Comparison of ENCODE assay signal across 1 cellular context in the genomic region with DNA sequence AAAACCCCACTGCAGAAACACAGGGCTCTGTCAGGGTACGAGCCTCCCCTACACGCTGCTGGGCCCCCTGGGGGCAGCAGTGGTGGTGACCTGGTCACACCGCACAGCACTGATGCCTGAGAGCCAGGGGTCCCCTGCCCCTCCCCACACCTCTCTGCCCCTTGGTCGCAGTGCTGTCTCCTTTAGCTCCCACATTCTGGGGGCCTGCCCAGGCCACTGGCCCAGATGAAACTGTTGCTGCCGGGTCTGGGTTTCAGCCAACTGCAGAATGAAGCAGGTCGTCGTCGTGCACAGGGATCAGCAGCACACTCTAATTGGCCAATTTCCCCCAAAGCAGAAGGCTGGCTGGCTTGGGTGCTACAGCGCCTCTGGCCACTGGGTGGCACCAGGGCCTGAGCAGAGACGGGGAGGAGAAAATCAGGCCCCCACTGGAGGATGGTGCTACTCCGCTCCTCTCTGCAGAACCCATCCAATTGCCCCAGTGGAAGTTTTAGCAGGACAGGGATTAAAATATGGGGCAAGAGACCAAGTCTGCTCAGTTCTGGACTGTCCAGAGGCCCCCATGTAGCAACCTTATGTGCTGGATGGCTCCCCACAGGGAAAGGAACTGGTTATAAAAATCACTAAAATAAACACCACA.
TF ChIP-seq lines count a peak whose summit lies in the region.

No MANE protein-coding gene starts in this region.

TF ChIP-seq in H1, 55 proteins besides CTCF, POLR2A, EP300 and RAD21:
- no peak for TF ChIP-seq TAF1 (IDR thresholded peaks at IDR 0.05; ENCODE audit: low read depth, low read length)
- TF ChIP-seq, protein P1, sequence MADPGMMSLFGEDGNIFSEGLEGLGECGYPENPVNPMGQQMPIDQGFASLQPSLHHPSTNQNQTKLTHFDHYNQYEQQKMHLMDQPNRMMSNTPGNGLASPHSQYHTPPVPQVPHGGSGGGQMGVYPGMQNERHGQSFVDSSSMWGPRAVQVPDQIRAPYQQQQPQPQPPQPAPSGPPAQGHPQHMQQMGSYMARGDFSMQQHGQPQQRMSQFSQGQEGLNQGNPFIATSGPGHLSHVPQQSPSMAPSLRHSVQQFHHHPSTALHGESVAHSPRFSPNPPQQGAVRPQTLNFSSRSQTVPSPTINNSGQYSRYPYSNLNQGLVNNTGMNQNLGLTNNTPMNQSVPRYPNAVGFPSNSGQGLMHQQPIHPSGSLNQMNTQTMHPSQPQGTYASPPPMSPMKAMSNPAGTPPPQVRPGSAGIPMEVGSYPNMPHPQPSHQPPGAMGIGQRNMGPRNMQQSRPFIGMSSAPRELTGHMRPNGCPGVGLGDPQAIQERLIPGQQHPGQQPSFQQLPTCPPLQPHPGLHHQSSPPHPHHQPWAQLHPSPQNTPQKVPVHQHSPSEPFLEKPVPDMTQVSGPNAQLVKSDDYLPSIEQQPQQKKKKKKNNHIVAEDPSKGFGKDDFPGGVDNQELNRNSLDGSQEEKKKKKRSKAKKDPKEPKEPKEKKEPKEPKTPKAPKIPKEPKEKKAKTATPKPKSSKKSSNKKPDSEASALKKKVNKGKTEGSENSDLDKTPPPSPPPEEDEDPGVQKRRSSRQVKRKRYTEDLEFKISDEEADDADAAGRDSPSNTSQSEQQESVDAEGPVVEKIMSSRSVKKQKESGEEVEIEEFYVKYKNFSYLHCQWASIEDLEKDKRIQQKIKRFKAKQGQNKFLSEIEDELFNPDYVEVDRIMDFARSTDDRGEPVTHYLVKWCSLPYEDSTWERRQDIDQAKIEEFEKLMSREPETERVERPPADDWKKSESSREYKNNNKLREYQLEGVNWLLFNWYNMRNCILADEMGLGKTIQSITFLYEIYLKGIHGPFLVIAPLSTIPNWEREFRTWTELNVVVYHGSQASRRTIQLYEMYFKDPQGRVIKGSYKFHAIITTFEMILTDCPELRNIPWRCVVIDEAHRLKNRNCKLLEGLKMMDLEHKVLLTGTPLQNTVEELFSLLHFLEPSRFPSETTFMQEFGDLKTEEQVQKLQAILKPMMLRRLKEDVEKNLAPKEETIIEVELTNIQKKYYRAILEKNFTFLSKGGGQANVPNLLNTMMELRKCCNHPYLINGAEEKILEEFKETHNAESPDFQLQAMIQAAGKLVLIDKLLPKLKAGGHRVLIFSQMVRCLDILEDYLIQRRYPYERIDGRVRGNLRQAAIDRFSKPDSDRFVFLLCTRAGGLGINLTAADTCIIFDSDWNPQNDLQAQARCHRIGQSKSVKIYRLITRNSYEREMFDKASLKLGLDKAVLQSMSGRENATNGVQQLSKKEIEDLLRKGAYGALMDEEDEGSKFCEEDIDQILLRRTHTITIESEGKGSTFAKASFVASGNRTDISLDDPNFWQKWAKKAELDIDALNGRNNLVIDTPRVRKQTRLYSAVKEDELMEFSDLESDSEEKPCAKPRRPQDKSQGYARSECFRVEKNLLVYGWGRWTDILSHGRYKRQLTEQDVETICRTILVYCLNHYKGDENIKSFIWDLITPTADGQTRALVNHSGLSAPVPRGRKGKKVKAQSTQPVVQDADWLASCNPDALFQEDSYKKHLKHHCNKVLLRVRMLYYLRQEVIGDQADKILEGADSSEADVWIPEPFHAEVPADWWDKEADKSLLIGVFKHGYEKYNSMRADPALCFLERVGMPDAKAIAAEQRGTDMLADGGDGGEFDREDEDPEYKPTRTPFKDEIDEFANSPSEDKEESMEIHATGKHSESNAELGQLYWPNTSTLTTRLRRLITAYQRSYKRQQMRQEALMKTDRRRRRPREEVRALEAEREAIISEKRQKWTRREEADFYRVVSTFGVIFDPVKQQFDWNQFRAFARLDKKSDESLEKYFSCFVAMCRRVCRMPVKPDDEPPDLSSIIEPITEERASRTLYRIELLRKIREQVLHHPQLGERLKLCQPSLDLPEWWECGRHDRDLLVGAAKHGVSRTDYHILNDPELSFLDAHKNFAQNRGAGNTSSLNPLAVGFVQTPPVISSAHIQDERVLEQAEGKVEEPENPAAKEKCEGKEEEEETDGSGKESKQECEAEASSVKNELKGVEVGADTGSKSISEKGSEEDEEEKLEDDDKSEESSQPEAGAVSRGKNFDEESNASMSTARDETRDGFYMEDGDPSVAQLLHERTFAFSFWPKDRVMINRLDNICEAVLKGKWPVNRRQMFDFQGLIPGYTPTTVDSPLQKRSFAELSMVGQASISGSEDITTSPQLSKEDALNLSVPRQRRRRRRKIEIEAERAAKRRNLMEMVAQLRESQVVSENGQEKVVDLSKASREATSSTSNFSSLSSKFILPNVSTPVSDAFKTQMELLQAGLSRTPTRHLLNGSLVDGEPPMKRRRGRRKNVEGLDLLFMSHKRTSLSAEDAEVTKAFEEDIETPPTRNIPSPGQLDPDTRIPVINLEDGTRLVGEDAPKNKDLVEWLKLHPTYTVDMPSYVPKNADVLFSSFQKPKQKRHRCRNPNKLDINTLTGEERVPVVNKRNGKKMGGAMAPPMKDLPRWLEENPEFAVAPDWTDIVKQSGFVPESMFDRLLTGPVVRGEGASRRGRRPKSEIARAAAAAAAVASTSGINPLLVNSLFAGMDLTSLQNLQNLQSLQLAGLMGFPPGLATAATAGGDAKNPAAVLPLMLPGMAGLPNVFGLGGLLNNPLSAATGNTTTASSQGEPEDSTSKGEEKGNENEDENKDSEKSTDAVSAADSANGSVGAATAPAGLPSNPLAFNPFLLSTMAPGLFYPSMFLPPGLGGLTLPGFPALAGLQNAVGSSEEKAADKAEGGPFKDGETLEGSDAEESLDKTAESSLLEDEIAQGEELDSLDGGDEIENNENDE (IDR thresholded peaks at IDR 0.05; ENCODE audit: insufficient replicate concordance, low read length), result peak; percentile 24
- TF ChIP-seq TAF7 (optimal IDR thresholded peaks at IDR 0.05; ENCODE audit: borderline replicate concordance, low read depth, low read length), result peak; percentile 9
- peak; percentile 7; the same call in 1 of the 2 replicates for TF ChIP-seq CREB1 (IDR thresholded peaks at IDR 0.05)
- TF ChIP-seq BACH1 (IDR thresholded peaks at IDR 0.05; ENCODE audit: low read length), result no peak
- peak; percentile 81 for TF ChIP-seq POLR2AphosphoS5 (IDR thresholded peaks at IDR 0.05; ENCODE audit: low read depth, low read length)
- TF ChIP-seq ASH2L (IDR thresholded peaks at IDR 0.05; ENCODE audit: low read length), result peak; percentile 45
- TF ChIP-seq NRF1 (IDR thresholded peaks at IDR 0.05; ENCODE audit: low read depth, low read length), result no peak
- no peak for TF ChIP-seq RNF2 (IDR thresholded peaks at IDR 0.05; ENCODE audit: borderline replicate concordance, low read depth, low read length, missing control alignments, poor library complexity, severe bottlenecking)
- TF ChIP-seq, protein P2, sequence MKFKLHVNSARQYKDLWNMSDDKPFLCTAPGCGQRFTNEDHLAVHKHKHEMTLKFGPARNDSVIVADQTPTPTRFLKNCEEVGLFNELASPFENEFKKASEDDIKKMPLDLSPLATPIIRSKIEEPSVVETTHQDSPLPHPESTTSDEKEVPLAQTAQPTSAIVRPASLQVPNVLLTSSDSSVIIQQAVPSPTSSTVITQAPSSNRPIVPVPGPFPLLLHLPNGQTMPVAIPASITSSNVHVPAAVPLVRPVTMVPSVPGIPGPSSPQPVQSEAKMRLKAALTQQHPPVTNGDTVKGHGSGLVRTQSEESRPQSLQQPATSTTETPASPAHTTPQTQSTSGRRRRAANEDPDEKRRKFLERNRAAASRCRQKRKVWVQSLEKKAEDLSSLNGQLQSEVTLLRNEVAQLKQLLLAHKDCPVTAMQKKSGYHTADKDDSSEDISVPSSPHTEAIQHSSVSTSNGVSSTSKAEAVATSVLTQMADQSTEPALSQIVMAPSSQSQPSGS (IDR thresholded peaks at IDR 0.05; ENCODE audit: low read length), result no peak
- TF ChIP-seq SP1 (IDR thresholded peaks at IDR 0.05; ENCODE audit: low read depth, low read length), result 0 out of 2 replicates have a peak, but pooled peaks have one; percentile 36
- TF ChIP-seq, protein P3, sequence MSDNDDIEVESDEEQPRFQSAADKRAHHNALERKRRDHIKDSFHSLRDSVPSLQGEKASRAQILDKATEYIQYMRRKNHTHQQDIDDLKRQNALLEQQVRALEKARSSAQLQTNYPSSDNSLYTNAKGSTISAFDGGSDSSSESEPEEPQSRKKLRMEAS (IDR thresholded peaks at IDR 0.05), result peak; percentile 66
- no peak for TF ChIP-seq KDM1A (IDR thresholded peaks at IDR 0.05; ENCODE audit: borderline replicate concordance, low read length)
- TF ChIP-seq, protein P4, sequence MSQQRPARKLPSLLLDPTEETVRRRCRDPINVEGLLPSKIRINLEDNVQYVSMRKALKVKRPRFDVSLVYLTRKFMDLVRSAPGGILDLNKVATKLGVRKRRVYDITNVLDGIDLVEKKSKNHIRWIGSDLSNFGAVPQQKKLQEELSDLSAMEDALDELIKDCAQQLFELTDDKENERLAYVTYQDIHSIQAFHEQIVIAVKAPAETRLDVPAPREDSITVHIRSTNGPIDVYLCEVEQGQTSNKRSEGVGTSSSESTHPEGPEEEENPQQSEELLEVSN (IDR thresholded peaks at IDR 0.05), result peak; percentile 55
- TF ChIP-seq TEAD4 (IDR thresholded peaks at IDR 0.05; ENCODE audit: low read depth, low read length), result 0 out of 2 replicates have a peak, but pooled peaks have one; percentile 21
- TF ChIP-seq EGR1 (IDR thresholded peaks at IDR 0.05; ENCODE audit: borderline replicate concordance, low read depth, low read length), result no peak
- TF ChIP-seq GABPA (IDR thresholded peaks at IDR 0.05; ENCODE audit: borderline replicate concordance, insufficient read depth, low read length), result no peak
- no peak for TF ChIP-seq HDAC6 (IDR thresholded peaks at IDR 0.05; ENCODE audit: low read depth, low read length)
- no peak for TF ChIP-seq KDM5A (IDR thresholded peaks at IDR 0.05; ENCODE audit: low read length)
- TF ChIP-seq CBX5 (IDR thresholded peaks at IDR 0.05; ENCODE audit: low read depth, low read length), result no peak
